8 cellular contexts compared by ENCODE assay signal in the genomic region with DNA sequence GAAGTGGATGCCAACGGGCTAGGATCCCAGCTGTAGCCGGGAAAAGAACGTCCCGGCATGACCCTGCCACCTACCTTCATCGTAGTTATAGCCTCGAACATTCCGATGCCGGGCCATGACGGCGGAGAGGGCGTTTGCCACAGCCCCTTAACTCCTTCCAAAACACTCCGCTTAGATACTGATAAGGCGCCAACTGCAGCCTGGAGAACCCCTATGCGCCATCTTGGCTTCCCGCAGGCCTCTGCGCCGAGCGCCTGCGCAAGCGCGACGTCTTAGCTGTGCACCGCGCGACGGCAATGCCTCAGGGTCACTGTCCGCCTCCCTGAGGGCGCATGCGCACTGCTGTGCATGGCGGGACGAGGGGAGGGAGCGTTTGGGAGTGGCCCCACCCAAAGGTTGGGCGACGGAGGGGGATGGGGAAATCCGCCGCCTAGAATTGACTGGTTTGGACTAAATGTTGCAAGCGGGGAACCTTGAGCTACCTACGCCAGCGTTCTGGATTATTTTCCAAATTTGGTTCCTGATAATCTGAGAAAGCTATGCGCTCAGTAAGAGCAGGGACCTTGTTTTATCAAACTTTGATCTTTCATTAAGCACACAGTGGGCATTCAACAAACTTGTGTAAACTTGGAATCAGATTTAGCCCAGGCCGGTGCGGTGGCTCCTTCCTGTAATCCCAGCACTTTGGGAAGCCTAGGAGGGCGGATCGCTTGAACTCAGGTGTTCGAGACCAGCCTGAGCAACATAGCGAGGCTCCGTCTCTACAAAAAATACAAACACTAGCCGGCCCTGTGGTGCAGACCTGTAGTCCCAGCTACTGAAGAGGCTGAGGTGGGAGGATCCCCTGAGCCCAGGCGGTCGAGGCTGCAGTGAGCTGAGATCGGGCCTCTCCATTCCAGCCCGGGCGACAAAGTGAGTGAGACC. TPM values are rescaled to one million over a fixed set of nuclear protein-coding genes. Genes with fewer than 3 reads are reported as not detected.
DNase-seq lines count a peak whose midpoint lies in the region; ATAC-seq and TF ChIP-seq lines count a peak whose summit lies in the region.

Gene HBS1L, minus strand, starts transcription at position 248 of the 924 bp plus-strand sequence. Its CDS starts 131 bp downstream, at position 117.

- peak within 1 kb of the TSS; percentile 92 for H3K27ac Mint-ChIP-seq in dendritic cell treated with granulocyte-macrophage colony-stimulating factor and Interleukin-4, amounts not matched to agents 40 ng/mL and 50 ng/mL, for 4 days

- DNase-seq in NCI-H774 (lab: John Stamatoyannopoulos, UW) (peak; percentile 99), left lobe of liver (ENCODE audit: low spot score) (peak; percentile 98)
- peak; percentile 94 to 95 for DNase-seq in activated CD4-positive, alpha-beta T cell treated with anti-CD3 and anti-CD28 coated beads, Interleukin-2, amount 50 U/mL, for 4 hours
- peak; percentile 94 for DNase-seq in stimulated activated CD4-positive, alpha-beta T cell treated with anti-CD3 and anti-CD28 coated beads, Interleukin-2, amount 100 ng/mL, for 4 hours (ENCODE audit: low read depth)

- peaks cover 33% of the 10 kb centered on the region for H3K4me1 Mint-ChIP-seq in dendritic cell treated with granulocyte-macrophage colony-stimulating factor and Interleukin-4, amounts not matched to agents 40 ng/mL and 50 ng/mL, for 4 days (ENCODE audit: low read depth)

- ATAC-seq in GM19395 (IDR thresholded peaks at IDR 0.05; ENCODE audit: unreplicated experiment) (peak; percentile 95), HG03565 (IDR thresholded peaks at IDR 0.05; ENCODE audit: unreplicated experiment) (peak; percentile 98), left lobe of liver (peak; percentile 97)

- TF ChIP-seq CTCF in C4-2B (conservative IDR thresholded peaks at IDR 0.05) = no peak

- peaks cover 11% of the 10 kb centered on the region for H3K36me3 Mint-ChIP-seq in dendritic cell treated with granulocyte-macrophage colony-stimulating factor and Interleukin-4, amounts not matched to agents 40 ng/mL and 50 ng/mL, for 4 days (ENCODE audit: low read depth)

- no peaks in the 10 kb centered on the region for H3K9me3 Mint-ChIP-seq in dendritic cell treated with granulocyte-macrophage colony-stimulating factor and Interleukin-4, amounts not matched to agents 40 ng/mL and 50 ng/mL, for 4 days

- no peaks in the 10 kb centered on the region for H3K27me3 Mint-ChIP-seq in dendritic cell treated with granulocyte-macrophage colony-stimulating factor and Interleukin-4, amounts not matched to agents 40 ng/mL and 50 ng/mL, for 4 days

- intact Hi-C loops in dendritic cell treated with granulocyte-macrophage colony-stimulating factor and Interleukin-4, amounts not matched to agents 40 ng/mL and 50 ng/mL, for 4 days (cut with micrococcal nuclease) = no loop called here

- peak within 1 kb of the TSS; percentile 79 for H3K4me3 Mint-ChIP-seq in dendritic cell treated with granulocyte-macrophage colony-stimulating factor and Interleukin-4, amounts not matched to agents 40 ng/mL and 50 ng/mL, for 4 days

- H3K27ac ChIP-seq in C4-2B = peak within 1 kb of the TSS; percentile 83

RNA-seq across cellular contexts. Expression of gene HBS1L, which starts in this region (rescaled TPM):
- total RNA-seq in left lobe of liver = 42.5 TPM

Comparison
In these comparisons a context has a peak if more than half of its experiments do, and no peak if none do; other contexts are left out.
1. Peak in every context shown above with its lines: DNase-seq, ATAC-seq and H3K27ac ChIP-seq.